ENCODE assay signal across 2 cellular contexts in the genomic region with DNA sequence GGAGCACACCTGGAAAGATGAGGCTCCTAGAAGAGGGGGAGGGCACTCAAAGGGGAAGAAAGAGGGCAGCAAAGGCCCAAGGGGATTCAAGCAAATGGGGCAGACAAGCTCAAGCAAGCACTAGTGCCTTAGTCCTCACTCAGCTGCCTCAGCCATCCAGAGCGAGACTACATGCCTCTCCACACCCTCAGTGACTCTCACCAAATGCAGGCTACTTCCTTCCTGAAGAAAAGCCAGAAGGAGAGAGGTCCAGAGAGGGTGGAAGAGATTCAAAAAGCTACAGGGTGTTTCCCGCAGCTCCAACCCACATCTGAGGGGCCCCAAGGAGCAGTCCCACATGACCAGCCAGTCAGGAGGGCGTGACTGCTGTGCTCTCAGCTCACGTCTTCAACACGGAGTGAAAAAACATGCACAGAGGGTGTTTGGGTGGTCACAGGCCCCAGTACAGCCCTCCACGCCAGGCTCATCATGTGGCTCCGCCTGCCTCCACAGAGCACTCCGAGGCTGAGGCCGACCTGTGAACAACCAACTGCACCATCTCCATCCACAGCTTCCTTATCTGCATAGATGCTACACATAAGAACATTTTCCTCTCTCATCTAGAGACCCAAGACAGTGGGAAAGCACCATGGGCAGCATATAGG.
A peak's percentile ranks its signal among the peaks of the same experiment; 100 is the strongest.
TF ChIP-seq lines count a peak whose summit lies in the region.

No MANE protein-coding gene starts in this region.

TF ChIP-seq in GM12878, 131 proteins besides CTCF, POLR2A, EP300 and RAD21 (continues in another document):
- TF ChIP-seq MEF2B (IDR thresholded peaks at IDR 0.05; ENCODE audit: partially characterized antibody, poor library complexity, severe bottlenecking) (no peak), RUNX3 (IDR thresholded peaks at IDR 0.05; ENCODE audit: low read length) (0 out of 2 replicates have a peak, but pooled peaks have one; percentile 5), CREM (IDR thresholded peaks at IDR 0.05; ENCODE audit: low read depth) (peak; percentile 56; the same call in 1 of the 2 replicates), CHD1 (IDR thresholded peaks at IDR 0.05; ENCODE audit: low read depth, low read length) (no peak), ZBED1 (IDR thresholded peaks at IDR 0.05; ENCODE audit: borderline replicate concordance) (no peak), DPF2 (IDR thresholded peaks at IDR 0.05) (no peak), BCL11A (IDR thresholded peaks at IDR 0.05; ENCODE audit: low read depth, low read length) (no peak), CBX5 (IDR thresholded peaks at IDR 0.05; ENCODE audit: low read depth) (no peak), EED (IDR thresholded peaks at IDR 0.05; ENCODE audit: low read depth) (peak; percentile 75), YY1 (IDR thresholded peaks at IDR 0.05; ENCODE audit: low read depth, low read length) (no peak)
- TF ChIP-seq, protein P1, sequence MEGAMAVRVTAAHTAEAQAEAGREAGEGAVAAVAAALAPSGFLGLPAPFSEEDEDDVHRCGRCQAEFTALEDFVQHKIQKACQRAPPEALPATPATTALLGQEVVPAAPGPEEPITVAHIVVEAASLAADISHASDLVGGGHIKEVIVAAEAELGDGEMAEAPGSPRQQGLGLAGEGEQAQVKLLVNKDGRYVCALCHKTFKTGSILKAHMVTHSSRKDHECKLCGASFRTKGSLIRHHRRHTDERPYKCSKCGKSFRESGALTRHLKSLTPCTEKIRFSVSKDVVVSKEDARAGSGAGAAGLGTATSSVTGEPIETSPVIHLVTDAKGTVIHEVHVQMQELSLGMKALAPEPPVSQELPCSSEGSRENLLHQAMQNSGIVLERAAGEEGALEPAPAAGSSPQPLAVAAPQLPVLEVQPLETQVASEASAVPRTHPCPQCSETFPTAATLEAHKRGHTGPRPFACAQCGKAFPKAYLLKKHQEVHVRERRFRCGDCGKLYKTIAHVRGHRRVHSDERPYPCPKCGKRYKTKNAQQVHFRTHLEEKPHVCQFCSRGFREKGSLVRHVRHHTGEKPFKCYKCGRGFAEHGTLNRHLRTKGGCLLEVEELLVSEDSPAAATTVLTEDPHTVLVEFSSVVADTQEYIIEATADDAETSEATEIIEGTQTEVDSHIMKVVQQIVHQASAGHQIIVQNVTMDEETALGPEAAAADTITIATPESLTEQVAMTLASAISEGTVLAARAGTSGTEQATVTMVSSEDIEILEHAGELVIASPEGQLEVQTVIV (IDR thresholded peaks at IDR 0.05; ENCODE audit: borderline replicate concordance, partially characterized antibody), result no peak
- TF ChIP-seq, protein P2, sequence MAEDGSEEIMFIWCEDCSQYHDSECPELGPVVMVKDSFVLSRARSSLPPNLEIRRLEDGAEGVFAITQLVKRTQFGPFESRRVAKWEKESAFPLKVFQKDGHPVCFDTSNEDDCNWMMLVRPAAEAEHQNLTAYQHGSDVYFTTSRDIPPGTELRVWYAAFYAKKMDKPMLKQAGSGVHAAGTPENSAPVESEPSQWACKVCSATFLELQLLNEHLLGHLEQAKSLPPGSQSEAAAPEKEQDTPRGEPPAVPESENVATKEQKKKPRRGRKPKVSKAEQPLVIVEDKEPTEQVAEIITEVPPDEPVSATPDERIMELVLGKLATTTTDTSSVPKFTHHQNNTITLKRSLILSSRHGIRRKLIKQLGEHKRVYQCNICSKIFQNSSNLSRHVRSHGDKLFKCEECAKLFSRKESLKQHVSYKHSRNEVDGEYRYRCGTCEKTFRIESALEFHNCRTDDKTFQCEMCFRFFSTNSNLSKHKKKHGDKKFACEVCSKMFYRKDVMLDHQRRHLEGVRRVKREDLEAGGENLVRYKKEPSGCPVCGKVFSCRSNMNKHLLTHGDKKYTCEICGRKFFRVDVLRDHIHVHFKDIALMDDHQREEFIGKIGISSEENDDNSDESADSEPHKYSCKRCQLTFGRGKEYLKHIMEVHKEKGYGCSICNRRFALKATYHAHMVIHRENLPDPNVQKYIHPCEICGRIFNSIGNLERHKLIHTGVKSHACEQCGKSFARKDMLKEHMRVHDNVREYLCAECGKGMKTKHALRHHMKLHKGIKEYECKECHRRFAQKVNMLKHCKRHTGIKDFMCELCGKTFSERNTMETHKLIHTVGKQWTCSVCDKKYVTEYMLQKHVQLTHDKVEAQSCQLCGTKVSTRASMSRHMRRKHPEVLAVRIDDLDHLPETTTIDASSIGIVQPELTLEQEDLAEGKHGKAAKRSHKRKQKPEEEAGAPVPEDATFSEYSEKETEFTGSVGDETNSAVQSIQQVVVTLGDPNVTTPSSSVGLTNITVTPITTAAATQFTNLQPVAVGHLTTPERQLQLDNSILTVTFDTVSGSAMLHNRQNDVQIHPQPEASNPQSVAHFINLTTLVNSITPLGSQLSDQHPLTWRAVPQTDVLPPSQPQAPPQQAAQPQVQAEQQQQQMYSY (CRISPR knock-in tag; IDR thresholded peaks at IDR 0.05), result no peak
- TF ChIP-seq, protein P3, sequence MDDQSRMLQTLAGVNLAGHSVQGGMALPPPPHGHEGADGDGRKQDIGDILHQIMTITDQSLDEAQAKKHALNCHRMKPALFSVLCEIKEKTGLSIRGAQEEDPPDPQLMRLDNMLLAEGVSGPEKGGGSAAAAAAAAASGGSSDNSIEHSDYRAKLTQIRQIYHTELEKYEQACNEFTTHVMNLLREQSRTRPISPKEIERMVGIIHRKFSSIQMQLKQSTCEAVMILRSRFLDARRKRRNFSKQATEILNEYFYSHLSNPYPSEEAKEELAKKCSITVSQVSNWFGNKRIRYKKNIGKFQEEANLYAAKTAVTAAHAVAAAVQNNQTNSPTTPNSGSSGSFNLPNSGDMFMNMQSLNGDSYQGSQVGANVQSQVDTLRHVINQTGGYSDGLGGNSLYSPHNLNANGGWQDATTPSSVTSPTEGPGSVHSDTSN (IDR thresholded peaks at IDR 0.05; ENCODE audit: insufficient replicate concordance, low read depth, low read length), result no peak

TF ChIP-seq in HEK293T, 16 proteins besides CTCF, POLR2A, EP300 and RAD21:
- TF ChIP-seq HDGF (IDR thresholded peaks at IDR 0.05; ENCODE audit: borderline replicate concordance) (no peak), FOXM1 (IDR thresholded peaks at IDR 0.05; ENCODE audit: borderline replicate concordance) (no peak), SP1 (IDR thresholded peaks at IDR 0.05) (no peak), SUZ12 (IDR thresholded peaks at IDR 0.05) (no peak), ELF4 (IDR thresholded peaks at IDR 0.05) (no peak), FOXA1 (IDR thresholded peaks at IDR 0.05) (no peak), ZNF384 (IDR thresholded peaks at IDR 0.05) (no peak), NFRKB (IDR thresholded peaks at IDR 0.05) (no peak), FOXK2 (IDR thresholded peaks at IDR 0.05) (no peak), ARNT (IDR thresholded peaks at IDR 0.05) (no peak), BHLHE40 (IDR thresholded peaks at IDR 0.05; ENCODE audit: borderline replicate concordance) (no peak), L3MBTL2 (conservative IDR thresholded peaks at IDR 0.05) (no peak), TARDBP (IDR thresholded peaks at IDR 0.05) (no peak), LEF1 (IDR thresholded peaks at IDR 0.05; ENCODE audit: borderline replicate concordance) (no peak), PKNOX1 (IDR thresholded peaks at IDR 0.05) (no peak), CTBP1 (IDR thresholded peaks at IDR 0.05; ENCODE audit: borderline replicate concordance) (no peak)
